26 cellular contexts compared by ENCODE assay signal in genomic region chr7:23913016-23913415, GRCh38.
"Had no signal": no experiment of that assay in that cellular context is flagged by ENCODE, and none has a peak within 500 bp of the region (broad histone marks: within the 10 kb centered on the region; RNA-seq: fewer than 3 reads in every experiment).

No MANE protein-coding gene starts in this region.

- H3K4me1 ChIP-seq: suprapubic skin, testis, thyroid gland, tibial artery, tibial nerve, transverse colon, upper lobe of left lung, upper lobe of right lung, uterus, vagina had no signal

- H3K27ac ChIP-seq: stomach, suprapubic skin, testis, thoracic aorta, thyroid gland, tibial artery, tibial nerve, transverse colon, upper lobe of left lung, upper lobe of right lung, uterus, vagina had no signal

- H3K9me3 ChIP-seq: stomach, suprapubic skin, testis, thoracic aorta, thyroid gland, tibial artery, tibial nerve, transverse colon, upper lobe of left lung, upper lobe of right lung, uterus, vagina had no signal

- ATAC-seq: stimulated activated effector memory CD8-positive, alpha-beta T cell treated with anti-CD3 and anti-CD28 coated beads, Interleukin-12 subunit alpha, Interleukin-12 subunit beta, amount 100 ng/mL, for 72 hours; stimulated activated memory B cell treated with anti-CD40 and anti-IgM and Interleukin-4, amounts not matched to agents 10 μg/mL and 1 μg/mL and 100 μg/mL, for 72 hours; stimulated activated naive B cell treated with anti-CD40 and anti-IgM and Interleukin-4, amounts not matched to agents 10 μg/mL and 1 μg/mL and 100 μg/mL, for 72 hours; stimulated activated naive CD8-positive, alpha-beta T cell treated with anti-CD3 and anti-CD28 coated beads, Interleukin-15, amount 100 ng/mL, for 72 hours; stimulated activated naive CD8-positive, alpha-beta T cell treated with anti-CD3 and anti-CD28 coated beads, Interleukin-15, Interleukin-2, amounts not matched to agents 100 U/mL and 50 U/mL, for 24 hours; upper lobe of right lung had no signal

- H3K27me3 ChIP-seq: stomach, suprapubic skin, testis, thyroid gland, tibial artery, tibial nerve, transverse colon, upper lobe of left lung, upper lobe of right lung, uterus, vagina had no signal

- H3K36me3 ChIP-seq: stomach, suprapubic skin, thoracic aorta, thyroid gland, tibial artery, tibial nerve, transverse colon, upper lobe of left lung, upper lobe of right lung, uterus, vagina had no signal

- H3K4me3 ChIP-seq: stomach, suprapubic skin, testis, thoracic aorta, thyroid gland, tibial artery, tibial nerve, transverse colon, upper lobe of left lung, upper lobe of right lung, uterus, vagina had no signal

- DNase-seq: stimulated activated CD4-positive, alpha-beta T cell treated with anti-CD3 and anti-CD28 coated beads, Interleukin-2, amount 100 ng/mL, for 48 hours; stimulated activated CD4-positive, alpha-beta T cell treated with anti-CD3 and anti-CD28 coated beads, Interleukin-4, amount 100 ng/mL, for 1 hour; stimulated activated CD4-positive, alpha-beta T cell treated with anti-CD3 and anti-CD28 coated beads, Interleukin-4, amount 100 ng/mL, for 24 hours; stimulated activated CD4-positive, alpha-beta T cell treated with anti-CD3 and anti-CD28 coated beads, Interleukin-4, amount 100 ng/mL, for 4 hours; stimulated activated CD8-positive, alpha-beta memory T cell treated with anti-CD3 and anti-CD28 coated beads, Interleukin-4, amount 100 ng/mL, for 48 hours; stimulated activated naive B cell treated with anti-CD40 and anti-IgM and Interleukin-4, amounts not matched to agents 10 μg/mL and 1 μg/mL and 100 μg/mL, for 72 hours; stimulated activated naive CD4-positive, alpha-beta T cell; stimulated activated naive CD4-positive, alpha-beta T cell treated with Interleukin-2 at 50 U/mL for 16 hours; stimulated activated naive CD8-positive, alpha-beta T cell treated with anti-CD3 and anti-CD28 coated beads, Interleukin-15, amount 100 ng/mL, for 72 hours; stimulated activated naive CD8-positive, alpha-beta T cell treated with anti-CD3 and anti-CD28 coated beads, Interleukin-15, Interleukin-2, amounts not matched to agents 100 U/mL and 50 U/mL, for 24 hours; stomach; substantia nigra; testis; thyroid gland; tibial artery; transverse colon; trophoblast cell; upper lobe of left lung; upper lobe of right lung; uterus had no signal
